12 cellular contexts compared by ENCODE assay signal in genomic region chr16:46747777-46748651, GRCh38. TPM values are rescaled to one million over a fixed set of nuclear protein-coding genes. Genes with fewer than 3 reads are reported as not detected.
DNase-seq lines count a peak whose midpoint lies in the region; ATAC-seq, FAIRE-seq and TF ChIP-seq lines count a peak whose summit lies in the region.
"Had no signal": no experiment of that assay in that cellular context is flagged by ENCODE, and none has a peak within 500 bp of the region (broad histone marks: within the 10 kb centered on the region; RNA-seq: fewer than 3 reads in every experiment).

Gene MYLK3, minus strand, starts transcription at chr16:46748344. Its CDS starts 151 bp downstream, at chr16:46748193.

- no peak for TF ChIP-seq POLR2A in H54 (IDR thresholded peaks at IDR 0.05; ENCODE audit: low read depth, low read length)

- H3K9ac ChIP-seq in skeletal muscle tissue (ENCODE audit: low read depth in 1 of 3, low read length in 3 of 3), result peak within 1 kb of the TSS; percentile 61 to 76 (median 76)

- no peaks in the 10 kb centered on the region for H3K27me3 ChIP-seq in skeletal muscle tissue (ENCODE audit: control insufficient read depth in 3 of 3, insufficient read depth in 3 of 3, low read length in 3 of 3)

- intact Hi-C loops in activated CD4-positive, alpha-beta T cell treated with anti-CD3 and anti-CD28 coated beads, Interleukin-2, amount 10 ng/mL, durations not matched to agents 24 days and 14 days (cut with micrococcal nuclease), result no loop called here

- H3K9me3 ChIP-seq in skeletal muscle tissue (ENCODE audit: control insufficient read depth in 3 of 3, low read length in 3 of 3), result no peaks in the 10 kb centered on the region

- FAIRE-seq in H54 (lab: Jason Lieb, UNC), result no peak

- no peaks in the 10 kb centered on the region for H3K27me3 Mint-ChIP-seq in activated CD4-positive, alpha-beta T cell treated with anti-CD3 and anti-CD28 coated beads, Interleukin-2, amount 10 ng/mL, durations not matched to agents 24 days and 14 days
- H3K27me3 Mint-ChIP-seq: activated naive CD8-positive, alpha-beta T cell had no signal

- H3K36me3 Mint-ChIP-seq in activated CD4-positive, alpha-beta T cell treated with anti-CD3 and anti-CD28 coated beads, Interleukin-2, amount 10 ng/mL, durations not matched to agents 24 days and 14 days (ENCODE audit: low read depth), result no peaks in the 10 kb centered on the region
- H3K36me3 Mint-ChIP-seq: activated naive CD8-positive, alpha-beta T cell had no signal

- no peak within 1 kb of the TSS for H3K4me3 Mint-ChIP-seq in activated CD4-positive, alpha-beta T cell treated with anti-CD3 and anti-CD28 coated beads, Interleukin-2, amount 10 ng/mL, durations not matched to agents 24 days and 14 days
- H3K4me3 Mint-ChIP-seq: activated naive CD8-positive, alpha-beta T cell had no signal

- ATAC-seq in HG03520 (IDR thresholded peaks at IDR 0.05; ENCODE audit: unreplicated experiment), result peak; percentile 14

- peak within 1 kb of the TSS in 2 of 3 donors; percentile 37 to 52 for H3K4me3 ChIP-seq in skeletal muscle tissue (ENCODE audit: low read length in 3 of 3)

- DNase-seq in astrocyte of the hippocampus (ENCODE audit: low read depth, low spot score) (peak; percentile 55), islet precursor cell (peak; percentile 97), H54 (ENCODE audit: insufficient read length, low spot score) (no peak), NCI-H1694 treated with DMSO at 0.1 percent for 48 hours (lab: John Stamatoyannopoulos, UW) (no peak)
- no peak for DNase-seq in activated CD4-positive, alpha-beta T cell treated with anti-CD3 and anti-CD28 coated beads, Interleukin-2, amount 10 ng/mL, durations not matched to agents 24 days and 14 days
- DNase-seq in activated CD4-positive, alpha-beta T cell treated with anti-CD3 and anti-CD28 coated beads, Interleukin-2, amount 50 U/mL, for 48 hours, result no peak
- DNase-seq: MV-4-11; NCI-H774; stimulated activated CD4-positive, alpha-beta T cell treated with anti-CD3 and anti-CD28 coated beads, Interleukin-12 subunit alpha, Interleukin-12 subunit beta, amount 100 ng/mL, for 4 hours had no signal

- no peaks in the 10 kb centered on the region for H3K9me3 Mint-ChIP-seq in activated CD4-positive, alpha-beta T cell treated with anti-CD3 and anti-CD28 coated beads, Interleukin-2, amount 10 ng/mL, durations not matched to agents 24 days and 14 days

- H3K27ac ChIP-seq in skeletal muscle tissue (ENCODE audit: low read depth, low read length), result peak within 1 kb of the TSS; percentile 91

- no peaks in the 10 kb centered on the region for H3K36me3 ChIP-seq in skeletal muscle tissue (ENCODE audit: control insufficient read depth in 3 of 3, insufficient read depth in 3 of 3, low read length in 3 of 3)

- no peak within 1 kb of the TSS for H3K27ac Mint-ChIP-seq in activated CD4-positive, alpha-beta T cell treated with anti-CD3 and anti-CD28 coated beads, Interleukin-2, amount 10 ng/mL, durations not matched to agents 24 days and 14 days
- H3K27ac Mint-ChIP-seq: activated naive CD8-positive, alpha-beta T cell had no signal

- H3K4me1 ChIP-seq in skeletal muscle tissue (ENCODE audit: control insufficient read depth in 3 of 3, insufficient read depth in 3 of 3, low read length in 3 of 3), result peaks cover 20 to 49% (median 36%) of the 10 kb centered on the region in 3 donors

- H3K4me1 Mint-ChIP-seq in activated CD4-positive, alpha-beta T cell treated with anti-CD3 and anti-CD28 coated beads, Interleukin-2, amount 10 ng/mL, durations not matched to agents 24 days and 14 days, result peaks cover 4% of the 10 kb centered on the region

RNA-seq across cellular contexts. Expression of gene MYLK3, which starts in this region (rescaled TPM):
- total RNA-seq in skeletal muscle tissue, result 13.6 TPM
- total RNA-seq in activated CD4-positive, alpha-beta T cell treated with anti-CD3 and anti-CD28 coated beads, Interleukin-2, amount 10 ng/mL, durations not matched to agents 24 days and 14 days, result 0.23 and 1.0 TPM in 2 replicates

Comparison
In these comparisons a context has a peak if more than half of its experiments do, and no peak if none do; other contexts are left out.
1. DNase-seq: peak in astrocyte of the hippocampus (single experiment) and islet precursor cell (single experiment); none in activated CD4-positive, alpha-beta T cell treated with anti-CD3 and anti-CD28 coated beads, Interleukin-2, amount 10 ng/mL, durations not matched to agents 24 days and 14 days (single experiment), H54 (single experiment), activated CD4-positive, alpha-beta T cell treated with anti-CD3 and anti-CD28 coated beads, Interleukin-2, amount 50 U/mL, for 48 hours (0 of 2) and NCI-H1694 treated with DMSO at 0.1 percent for 48 hours (single experiment).